26 cellular contexts compared by ENCODE assay signal in the genomic region with DNA sequence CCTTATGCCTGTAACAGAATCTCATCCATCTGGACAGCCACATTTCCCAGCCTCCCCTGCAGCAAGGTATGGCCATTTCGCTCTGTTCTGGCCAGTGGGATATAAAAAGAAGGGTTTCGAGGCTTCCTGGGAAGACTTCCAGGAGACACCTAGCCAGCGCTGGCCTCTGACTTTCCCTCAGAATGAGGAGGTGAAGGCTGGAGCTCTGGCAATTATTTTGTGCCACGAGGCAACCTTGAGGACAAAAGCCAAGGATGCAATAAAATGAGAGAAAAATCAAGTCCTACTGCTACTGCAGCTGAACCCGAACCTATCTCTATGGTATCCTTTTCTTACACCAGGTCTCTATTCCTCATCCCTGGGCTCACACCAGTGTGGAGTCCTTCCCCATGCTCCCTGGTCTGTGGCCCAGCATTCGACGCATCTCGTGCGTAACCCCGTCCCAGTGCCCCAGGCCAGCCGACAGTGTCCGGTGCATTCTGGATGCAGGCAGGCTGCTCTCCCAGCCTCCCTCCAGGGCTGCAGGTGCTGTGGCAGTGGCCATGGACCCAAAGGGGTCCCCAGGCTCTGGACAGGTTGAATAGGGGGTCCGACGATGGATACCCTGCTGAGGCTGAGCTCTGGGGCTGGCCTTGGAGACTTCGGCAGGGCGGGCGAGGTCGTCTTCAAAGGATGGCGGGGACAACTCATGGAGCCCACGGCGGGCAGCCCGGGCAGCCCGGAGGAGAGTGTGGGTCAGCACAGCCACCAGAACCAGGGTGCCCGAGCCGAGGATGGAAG. TPM values are rescaled to one million over a fixed set of nuclear protein-coding genes. Genes with fewer than 3 reads are reported as not detected.
DNase-seq lines count a peak whose midpoint lies in the region; ATAC-seq, FAIRE-seq and TF ChIP-seq lines count a peak whose summit lies in the region.
"Had no signal": no experiment of that assay in that cellular context is flagged by ENCODE, and none has a peak within 500 bp of the region (broad histone marks: within the 10 kb centered on the region; RNA-seq: fewer than 3 reads in every experiment).

No MANE protein-coding gene starts in this region.

- H3K27me3 Mint-ChIP-seq in WTC11 (ENCODE audit: low read depth) (peaks cover 4% of the 10 kb centered on the region), Calu3 (ENCODE audit: unreplicated experiment) (peaks cover 17% of the 10 kb centered on the region)
- H3K27me3 Mint-ChIP-seq in activated CD4-positive, alpha-beta memory T cell treated with anti-CD3 and anti-CD28 coated beads for 36 hours, result no peaks in the 10 kb centered on the region
- H3K27me3 Mint-ChIP-seq: CD4-positive, CD25-positive, alpha-beta regulatory T cell had no signal

- H3K4me3 ChIP-seq in HEK293 (ENCODE audit: low read depth, low read length) (no peak overlapping the region), H1 (ENCODE audit: extremely low read depth in 1 of 4, insufficient read depth in 2 of 4, low read depth in 3 of 4, low read length in 4 of 4) (no peak overlapping the region), osteoblast (ENCODE audit: insufficient read depth, low read length) (no peak overlapping the region)
- H3K4me3 ChIP-seq: BLaER1 had no signal

- peaks cover under 1% of the 10 kb centered on the region for H3K36me3 Mint-ChIP-seq in WTC11
- no peaks in the 10 kb centered on the region for H3K36me3 Mint-ChIP-seq in activated CD4-positive, alpha-beta memory T cell treated with anti-CD3 and anti-CD28 coated beads for 36 hours
- H3K36me3 Mint-ChIP-seq in Calu3 (ENCODE audit: insufficient read depth, unreplicated experiment), result no peaks in the 10 kb centered on the region
- H3K36me3 Mint-ChIP-seq: CD4-positive, alpha-beta memory T cell; CD4-positive, CD25-positive, alpha-beta regulatory T cell; CD8-positive, alpha-beta memory T cell had no signal

- no peaks in the 10 kb centered on the region for H3K4me1 ChIP-seq in HEK293 (ENCODE audit: control insufficient read depth, insufficient read depth, low read length)
- H3K4me1 ChIP-seq in H1 (replicated peaks in 1 of 4; ENCODE audit: control insufficient read depth in 3 of 4, insufficient read depth in 4 of 4, low read length in 3 of 4), result no peaks in the 10 kb centered on the region
- no peaks in the 10 kb centered on the region for H3K4me1 ChIP-seq in osteoblast (ENCODE audit: insufficient read depth, low read length)
- H3K4me1 ChIP-seq: BE2C, BLaER1 had no signal

- H3K9me3 ChIP-seq in HEK293 (ENCODE audit: control insufficient read depth, insufficient read depth, low read depth, low read length) (no peaks in the 10 kb centered on the region), H1 (ENCODE audit: insufficient read depth in 2 of 2, low read depth in 1 of 2, low read length in 1 of 2) (no peaks in the 10 kb centered on the region; a peak in 1 of 4 replicates), osteoblast (ENCODE audit: low read depth, low read length) (no peaks in the 10 kb centered on the region)
- H3K9me3 ChIP-seq: BE2C had no signal

- H3K56ac ChIP-seq in H1 (replicated peaks; ENCODE audit: insufficient read length, low read depth, low read length), result no peak overlapping the region

- H4K20me1 ChIP-seq in H1 (replicated peaks in 1 of 2; ENCODE audit: control insufficient read depth in 1 of 2, insufficient read depth in 2 of 2, low read length in 2 of 2), result no peaks in the 10 kb centered on the region
- no peaks in the 10 kb centered on the region for H4K20me1 ChIP-seq in osteoblast (ENCODE audit: insufficient read depth, low read length)
- H4K20me1 ChIP-seq: BLaER1 had no signal

- no peak for TF ChIP-seq EP300 in H1 (IDR thresholded peaks at IDR 0.05; ENCODE audit: borderline replicate concordance in 1 of 2, low read depth in 2 of 2, low read length in 2 of 2)

- no peak overlapping the region for H3K18ac ChIP-seq in H1 (ENCODE audit: extremely low read depth, low read length)

- H3K4me3 Mint-ChIP-seq in WTC11 (no peak overlapping the region), Calu3 (ENCODE audit: low read depth, unreplicated experiment) (no peak overlapping the region)
- no peak overlapping the region for H3K4me3 Mint-ChIP-seq in activated CD4-positive, alpha-beta memory T cell treated with anti-CD3 and anti-CD28 coated beads for 36 hours
- H3K4me3 Mint-ChIP-seq: CD14-positive monocyte; CD4-positive, alpha-beta memory T cell; CD4-positive, CD25-positive, alpha-beta regulatory T cell; CD8-positive, alpha-beta memory T cell had no signal

- H3K4me2 ChIP-seq in H1 (ENCODE audit: insufficient read depth in 1 of 2, low read depth in 2 of 2, low read length in 2 of 2), result no peak overlapping the region
- no peak overlapping the region for H3K4me2 ChIP-seq in osteoblast (ENCODE audit: insufficient read depth, low read length)
- H3K4me2 ChIP-seq: BLaER1 had no signal

- no peak overlapping the region for H3K4ac ChIP-seq in H1 (replicated peaks; ENCODE audit: insufficient read length, low read depth, low read length)

- DNase-seq in WTC11 (ENCODE audit: low spot score) (no peak), H1 (ENCODE audit: low read depth in 1 of 2, low spot score in 2 of 2) (no peak), osteoblast (ENCODE audit: insufficient read length, low spot score, missing footprints) (peak; percentile 52), NCI-H774 (lab: John Stamatoyannopoulos, UW) (no peak), Calu3 (no peak)
- DNase-seq in activated CD4-positive, alpha-beta memory T cell treated with anti-CD3 and anti-CD28 coated beads for 36 hours, result no peak
- DNase-seq: 8988T; ACHN; BE2C; C1 segment of cervical spinal cord; CD4-positive, alpha-beta memory T cell; CD4-positive, CD25-positive, alpha-beta regulatory T cell; CD8-positive, alpha-beta memory T cell; COR-L47; DMS79 treated with DMSO at 0.1 percent for 48 hours; GF-D8 had no signal

- H3K27ac Mint-ChIP-seq in WTC11 (no peak overlapping the region), Calu3 (ENCODE audit: unreplicated experiment) (no peak overlapping the region)
- H3K27ac Mint-ChIP-seq in activated CD4-positive, alpha-beta memory T cell treated with anti-CD3 and anti-CD28 coated beads for 36 hours, result no peak overlapping the region
- H3K27ac Mint-ChIP-seq: CD4-positive, CD25-positive, alpha-beta regulatory T cell; CD8-positive, alpha-beta memory T cell had no signal

- H3K23ac ChIP-seq in H1 (ENCODE audit: insufficient read length), result no peak overlapping the region

- no peak overlapping the region for H2BK120ac ChIP-seq in H1 (replicated peaks; ENCODE audit: low read depth, low read length)

- H3K27me3 ChIP-seq in H1 (replicated peaks in 1 of 4; ENCODE audit: control insufficient read depth in 3 of 4, extremely low read depth in 1 of 4, insufficient read depth in 3 of 4, low read length in 3 of 4) (no peaks in the 10 kb centered on the region; a peak in 1 of 7 replicates), osteoblast (ENCODE audit: insufficient read depth, low read length) (no peaks in the 10 kb centered on the region)
- H3K27me3 ChIP-seq: BLaER1 had no signal

- no peak for TF ChIP-seq CTCF in HEK293 (tag by site-specific recombination; IDR thresholded peaks at IDR 0.05)
- no peak for TF ChIP-seq CTCF in WTC11 (IDR thresholded peaks at IDR 0.05)
- no peak for TF ChIP-seq CTCF in H1 (IDR thresholded peaks at IDR 0.05; ENCODE audit: control extremely low read depth in 1 of 3, insufficient read depth in 1 of 3, low read depth in 1 of 3, low read length in 3 of 3)
- no peak for TF ChIP-seq CTCF in osteoblast (IDR thresholded peaks at IDR 0.05; ENCODE audit: extremely low read depth, low read depth, low read length)
- TF ChIP-seq CTCF in Calu3 (IDR thresholded peaks at IDR 0.05; ENCODE audit: unreplicated experiment), result no peak

- no peak overlapping the region for H2BK12ac ChIP-seq in H1 (ENCODE audit: low read depth, low read length)

- H2BK15ac ChIP-seq in H1 (ENCODE audit: low read length), result no peak overlapping the region

- H3K14ac ChIP-seq in H1 (ENCODE audit: insufficient read length), result no peak overlapping the region

- H2BK5ac ChIP-seq in H1 (ENCODE audit: low read depth, low read length), result no peak overlapping the region

- CTCF ChIA-PET in HEK293 (lab: Yijun Ruan, JAX) (no interaction called here), WTC11 (lab: Charles Lee) (interaction anchor here (1.2 to 2.5 kb wide), 2 partner anchors 11 to 17 kb away, joined by 5 to 11 read pairs; a partner anchor contains a TSS), H1 (lab: Charles Lee; ENCODE audit: partially characterized antibody) (interaction anchor here (1.0 to 2.0 kb wide), 7 partner anchors 9 to 42 kb away, joined by 3 to 7 read pairs (median 4); a partner anchor contains a TSS), Calu3 (lab: Charles Lee) (no interaction called here)
- CTCF ChIA-PET in activated CD4-positive, alpha-beta memory T cell treated with anti-CD3 and anti-CD28 coated beads for 36 hours (lab: Charles Lee), result no interaction called here

- 92% methylated on average over 25 of the region's 25 CpGs; no CpG with 5 or more reads in 1 of the 2 experiments for WGBS in H1 (ENCODE audit: extremely low coverage in 1 of 2, insufficient coverage in 1 of 2, insufficient read length in 1 of 2, insufficient replicate concordance in 2 of 2, low coverage in 1 of 2, low lambda C conversion rate in 2 of 2, missing lambda C conversion rate in 1 of 2), 2 experiments

- no peak overlapping the region for H2BK20ac ChIP-seq in H1 (ENCODE audit: low read length)

- ATAC-seq in WTC11, result no peak

- no peak for TF ChIP-seq POLR2A in H1 (IDR thresholded peaks at IDR 0.05; ENCODE audit: control extremely low read depth in 1 of 2, low read depth in 2 of 2, low read length in 2 of 2)

- H3K9me3 Mint-ChIP-seq in WTC11 (peaks cover 1% of the 10 kb centered on the region), Calu3 (ENCODE audit: low read depth, unreplicated experiment) (no peaks in the 10 kb centered on the region)
- no peaks in the 10 kb centered on the region for H3K9me3 Mint-ChIP-seq in activated CD4-positive, alpha-beta memory T cell treated with anti-CD3 and anti-CD28 coated beads for 36 hours
- H3K9me3 Mint-ChIP-seq: CD4-positive, alpha-beta memory T cell; CD4-positive, CD25-positive, alpha-beta regulatory T cell; CD8-positive, alpha-beta memory T cell had no signal

- H2AFZ ChIP-seq in H1 (ENCODE audit: low read length) (no peak overlapping the region), osteoblast (ENCODE audit: low read length) (no peak overlapping the region)

- H3K4me1 Mint-ChIP-seq in WTC11, result no peaks in the 10 kb centered on the region
- no peaks in the 10 kb centered on the region for H3K4me1 Mint-ChIP-seq in activated CD4-positive, alpha-beta memory T cell treated with anti-CD3 and anti-CD28 coated beads for 36 hours (ENCODE audit: low read depth)
- H3K4me1 Mint-ChIP-seq in Calu3 (ENCODE audit: low read depth, unreplicated experiment), result no peaks in the 10 kb centered on the region
- H3K4me1 Mint-ChIP-seq: CD4-positive, alpha-beta memory T cell; CD4-positive, CD25-positive, alpha-beta regulatory T cell; CD8-positive, alpha-beta memory T cell had no signal

- peaks cover 0 to 8% of the 10 kb centered on the region in 2 experiments; a peak in 2 of 3 replicates for H3K36me3 ChIP-seq in HEK293 (ENCODE audit: control insufficient read depth in 2 of 2, insufficient read depth in 1 of 2, low read length in 2 of 2)
- no peaks in the 10 kb centered on the region for H3K36me3 ChIP-seq in H1 (ENCODE audit: control insufficient read depth in 2 of 4, insufficient read depth in 4 of 4, low read length in 3 of 4)
- H3K36me3 ChIP-seq in osteoblast (ENCODE audit: insufficient read depth, low read length), result no peaks in the 10 kb centered on the region
- H3K36me3 ChIP-seq: BE2C had no signal

- no peak overlapping the region for H4K91ac ChIP-seq in H1 (replicated peaks; ENCODE audit: insufficient read length, low read length)

- no peak overlapping the region for H3K9ac ChIP-seq in H1 (replicated peaks in 1 of 4; ENCODE audit: extremely low read depth in 1 of 4, low read depth in 3 of 4, low read length in 3 of 4)
- H3K9ac ChIP-seq: BLaER1 had no signal

- H2AK5ac ChIP-seq in H1 (ENCODE audit: low read depth, low read length), result no peak overlapping the region

- no peak for TF ChIP-seq RAD21 in H1 (IDR thresholded peaks at IDR 0.05 in 1 of 2, conservative IDR thresholded peaks at IDR 0.05 in 1 of 2; ENCODE audit: low read depth in 2 of 2, low read length in 2 of 2)

- no TSS peak for BruUV-seq in Calu3 (replicated peaks; lab: Mats Ljungman, UMichigan)

- no peaks in the 10 kb centered on the region for H3K79me2 ChIP-seq in H1 (ENCODE audit: control insufficient read depth in 1 of 2, insufficient read depth in 2 of 2, low read length in 2 of 2)
- H3K79me2 ChIP-seq in osteoblast (ENCODE audit: insufficient read depth, low read length), result no peaks in the 10 kb centered on the region

- POLR2A ChIA-PET in HEK293 (lab: Yijun Ruan, JAX), result no interaction called here
- POLR2A ChIA-PET in WTC11 (lab: Charles Lee), result interaction anchor here (0.8 kb wide), 1 partner anchor 33 kb away, joined by 3 read pairs; no protein-coding TSS in a partner anchor
- POLR2A ChIA-PET in H1 (lab: Charles Lee; ENCODE audit: partially characterized antibody), result interaction anchor here (0.7 to 1.6 kb wide), 3 partner anchors 8 to 91 kb away, joined by 3 to 4 read pairs (median 3); a partner anchor contains a TSS
- POLR2A ChIA-PET in activated CD4-positive, alpha-beta memory T cell treated with anti-CD3 and anti-CD28 coated beads for 36 hours (lab: Charles Lee), result no interaction called here

- H3K27ac ChIP-seq in HEK293 (ENCODE audit: extremely low read depth, low read depth, low read length) (no peak overlapping the region), H1 (ENCODE audit: low read depth, low read length) (no peak overlapping the region), osteoblast (ENCODE audit: low read depth, low read length) (no peak overlapping the region)
- H3K27ac ChIP-seq: BLaER1 had no signal

- FAIRE-seq in H1 (lab: Jason Lieb, UNC), result no peak
- FAIRE-seq: A204.1, D721Med, G401.6, GM12891, GM19239 had no signal

- no peak overlapping the region for H4K8ac ChIP-seq in H1 (ENCODE audit: extremely low read depth, insufficient read depth, low read length)

- H3K23me2 ChIP-seq in H1 (ENCODE audit: low read depth, low read length), result no peaks in the 10 kb centered on the region

- H4K5ac ChIP-seq in H1 (ENCODE audit: insufficient read length, low read depth, low read length), result no peak overlapping the region

- no peaks in the 10 kb centered on the region for H3K79me1 ChIP-seq in H1 (ENCODE audit: low read depth, low read length)

- intact Hi-C loops in activated CD4-positive, alpha-beta memory T cell treated with anti-CD3 and anti-CD28 coated beads for 36 hours (cut with micrococcal nuclease), result no loop called here
- intact Hi-C loops in Calu3 (cut with micrococcal nuclease; ENCODE audit: unreplicated experiment), result no loop called here

RNA-seq across cellular contexts. Expression of a gene that starts 12.2 kb away (rescaled TPM):
- total RNA-seq in WTC11 (2021), result 1.2 to 2.9 TPM (median 2.3 TPM) in 3 replicates
- 1.4 and 1.6 TPM in 2 replicates for total RNA-seq in H1 (2021; fragmentation: NEBNext Ultra II Directional; extraction: Animal tissue kit (Norgen Biotek cat#: 25700))
- polyA plus RNA-seq in H1 (2011; rRNA removed), result 2.0 and 2.9 TPM in 2 replicates
- 1.7 TPM for polyA plus RNA-seq in H1 (2011; cell fraction: cytosol; rRNA removed)
- 1.9 TPM for polyA plus RNA-seq in H1 (2011; cell fraction: nucleus; rRNA removed)
- polyA plus RNA-seq in H1 (2012, experiment 1 of 2), result 2.0 to 3.1 TPM (median 2.4 TPM) in 4 replicates
- polyA plus RNA-seq in H1 (2012, experiment 2 of 2), result 3.4 TPM
- polyA plus RNA-seq in H1 (2013, experiment 1 of 2), result 2.8 TPM
- polyA plus RNA-seq in H1 (2013, experiment 2 of 2), result 2.6 TPM
- polyA minus RNA-seq in H1 (2011; rRNA and poly(A)+ RNA removed), result 0.50 and 0.63 TPM in 2 replicates
- 0.88 TPM for polyA minus RNA-seq in H1 (2011; cell fraction: cytosol; rRNA and poly(A)+ RNA removed)
- not detected for polyA minus RNA-seq in H1 (2011; cell fraction: nucleus; rRNA and poly(A)+ RNA removed)
- total RNA-seq in osteoblast, result not detected in 2 replicates
- not detected for total RNA-seq in activated CD4-positive, alpha-beta memory T cell treated with anti-CD3 and anti-CD28 coated beads for 36 hours
- total RNA-seq in Calu3 (2022), result 0.32 and 0.59 TPM in 2 replicates
- total RNA-seq: A673; CD4-positive, alpha-beta memory T cell; CD4-positive, CD25-positive, alpha-beta regulatory T cell; CD8-positive, alpha-beta memory T cell had no signal
- polyA plus RNA-seq: CD14-positive monocyte; CD8-positive, alpha-beta memory T cell had no signal

RNA-seq across cellular contexts. Expression of a gene that starts 16.4 kb away (rescaled TPM):
- total RNA-seq in WTC11 (2021), result 58.7 to 78.6 TPM (median 70.8 TPM) in 3 replicates
- total RNA-seq in H1 (2021; fragmentation: NEBNext Ultra II Directional; extraction: Animal tissue kit (Norgen Biotek cat#: 25700)), result 36.8 and 37.9 TPM in 2 replicates
- 76.6 and 97.7 TPM in 2 replicates for polyA plus RNA-seq in H1 (2011; rRNA removed)
- 57.3 TPM for polyA plus RNA-seq in H1 (2011; cell fraction: cytosol; rRNA removed)
- 68.4 TPM for polyA plus RNA-seq in H1 (2011; cell fraction: nucleus; rRNA removed)
- 22.6 to 49.8 TPM (median 44.7 TPM) in 4 replicates for polyA plus RNA-seq in H1 (2012, experiment 1 of 2)
- polyA plus RNA-seq in H1 (2012, experiment 2 of 2), result 58.2 TPM
- polyA plus RNA-seq in H1 (2013, experiment 1 of 2), result 32.8 TPM
- 35.2 TPM for polyA plus RNA-seq in H1 (2013, experiment 2 of 2)
- 13.8 and 15.3 TPM in 2 replicates for polyA minus RNA-seq in H1 (2011; rRNA and poly(A)+ RNA removed)
- polyA minus RNA-seq in H1 (2011; cell fraction: cytosol; rRNA and poly(A)+ RNA removed), result 16.6 TPM
- 21.0 TPM for polyA minus RNA-seq in H1 (2011; cell fraction: nucleus; rRNA and poly(A)+ RNA removed)
- 41.3 and 50.7 TPM in 2 replicates for total RNA-seq in osteoblast
- total RNA-seq in activated CD4-positive, alpha-beta memory T cell treated with anti-CD3 and anti-CD28 coated beads for 36 hours, result 10 to 100 TPM; 36.5 to 42.4 TPM
- total RNA-seq in Calu3 (2022), result 35.6 and 41.1 TPM in 2 replicates

RNA-seq across cellular contexts. Expression of a gene that starts 24.4 kb away (rescaled TPM):
- total RNA-seq in WTC11 (2021) (not detected in 3 replicates), osteoblast (not detected in 2 replicates), Calu3 (2022) (not detected in 2 replicates)
- not detected in 2 replicates for total RNA-seq in H1 (2021; fragmentation: NEBNext Ultra II Directional; extraction: Animal tissue kit (Norgen Biotek cat#: 25700))
- not detected in 2 replicates for polyA plus RNA-seq in H1 (2011; rRNA removed)
- polyA plus RNA-seq in H1 (2011; cell fraction: cytosol; rRNA removed), result not detected
- polyA plus RNA-seq in H1 (2011; cell fraction: nucleus; rRNA removed), result not detected
- not detected in 4 replicates for polyA plus RNA-seq in H1 (2012, experiment 1 of 2)
- polyA plus RNA-seq in H1 (2012, experiment 2 of 2), result not detected
- polyA plus RNA-seq in H1 (2013, experiment 1 of 2), result not detected
- polyA plus RNA-seq in H1 (2013, experiment 2 of 2), result not detected
- not detected in 2 replicates for polyA minus RNA-seq in H1 (2011; rRNA and poly(A)+ RNA removed)
- polyA minus RNA-seq in H1 (2011; cell fraction: cytosol; rRNA and poly(A)+ RNA removed), result not detected
- polyA minus RNA-seq in H1 (2011; cell fraction: nucleus; rRNA and poly(A)+ RNA removed), result not detected
- total RNA-seq in activated CD4-positive, alpha-beta memory T cell treated with anti-CD3 and anti-CD28 coated beads for 36 hours, result not detected
- total RNA-seq: A673; CD4-positive, alpha-beta memory T cell; CD4-positive, CD25-positive, alpha-beta regulatory T cell; CD8-positive, alpha-beta memory T cell had no signal
- polyA plus RNA-seq: AG04450; CD14-positive monocyte; CD4-positive, alpha-beta memory T cell; CD4-positive, CD25-positive, alpha-beta regulatory T cell; CD8-positive, alpha-beta memory T cell had no signal

RNA-seq across cellular contexts. Expression of a gene that starts 30.9 kb away (rescaled TPM):
- total RNA-seq in WTC11 (2021) (22.8 to 67.7 TPM (median 61.1 TPM) in 3 replicates), osteoblast (10.1 and 13.8 TPM in 2 replicates), Calu3 (2022) (0.94 and 10.4 TPM in 2 replicates)
- total RNA-seq in H1 (2021; fragmentation: NEBNext Ultra II Directional; extraction: Animal tissue kit (Norgen Biotek cat#: 25700)), result 16.8 and 18.1 TPM in 2 replicates
- 72.8 and 117 TPM in 2 replicates for polyA plus RNA-seq in H1 (2011; rRNA removed)
- polyA plus RNA-seq in H1 (2011; cell fraction: cytosol; rRNA removed), result 114 TPM
- polyA plus RNA-seq in H1 (2011; cell fraction: nucleus; rRNA removed), result 72.3 TPM
- polyA plus RNA-seq in H1 (2012, experiment 1 of 2), result 50.2 to 77.7 TPM (median 65.9 TPM) in 4 replicates
- polyA plus RNA-seq in H1 (2012, experiment 2 of 2), result 123 TPM
- 23.1 TPM for polyA plus RNA-seq in H1 (2013, experiment 1 of 2)
- 28.3 TPM for polyA plus RNA-seq in H1 (2013, experiment 2 of 2)
- 29.3 and 39.6 TPM in 2 replicates for polyA minus RNA-seq in H1 (2011; rRNA and poly(A)+ RNA removed)
- polyA minus RNA-seq in H1 (2011; cell fraction: cytosol; rRNA and poly(A)+ RNA removed), result 22.9 TPM
- polyA minus RNA-seq in H1 (2011; cell fraction: nucleus; rRNA and poly(A)+ RNA removed), result 25.5 TPM
- 100 to 1,000 TPM; 156 to 164 TPM for total RNA-seq in activated CD4-positive, alpha-beta memory T cell treated with anti-CD3 and anti-CD28 coated beads for 36 hours

RNA-seq across cellular contexts. Expression of a gene that starts 34.0 kb away (rescaled TPM):
- 8.6 to 12.1 TPM (median 10.1 TPM) in 3 replicates for total RNA-seq in WTC11 (2021)
- total RNA-seq in H1 (2021; fragmentation: NEBNext Ultra II Directional; extraction: Animal tissue kit (Norgen Biotek cat#: 25700)), result 7.3 and 7.5 TPM in 2 replicates
- 9.1 and 12.2 TPM in 2 replicates for polyA plus RNA-seq in H1 (2011; rRNA removed)
- 8.1 TPM for polyA plus RNA-seq in H1 (2011; cell fraction: cytosol; rRNA removed)
- 15.3 TPM for polyA plus RNA-seq in H1 (2011; cell fraction: nucleus; rRNA removed)
- polyA plus RNA-seq in H1 (2012, experiment 1 of 2), result 4.2 to 9.8 TPM (median 8.2 TPM) in 4 replicates
- 5.6 TPM for polyA plus RNA-seq in H1 (2012, experiment 2 of 2)
- 6.3 TPM for polyA plus RNA-seq in H1 (2013, experiment 1 of 2)
- polyA plus RNA-seq in H1 (2013, experiment 2 of 2), result 6.9 TPM
- polyA minus RNA-seq in H1 (2011; rRNA and poly(A)+ RNA removed), result 4.7 and 5.0 TPM in 2 replicates
- polyA minus RNA-seq in H1 (2011; cell fraction: cytosol; rRNA and poly(A)+ RNA removed), result 11.1 TPM
- polyA minus RNA-seq in H1 (2011; cell fraction: nucleus; rRNA and poly(A)+ RNA removed), result 9.1 TPM
- 47.4 and 64.4 TPM in 2 replicates for total RNA-seq in osteoblast
- 1 to 10 TPM; 4.5 to 4.8 TPM for total RNA-seq in activated CD4-positive, alpha-beta memory T cell treated with anti-CD3 and anti-CD28 coated beads for 36 hours
- total RNA-seq in Calu3 (2022), result 42.5 and 47.3 TPM in 2 replicates

Comparison
In these comparisons a context has a peak if more than half of its experiments do, and no peak if none do; other contexts are left out.
1. CTCF ChIA-PET loops: an anchor here in WTC11 (1.2 to 2.5 kb wide) and H1 (1.0 to 2.0 kb wide); none called in HEK293, activated CD4-positive, alpha-beta memory T cell treated with anti-CD3 and anti-CD28 coated beads for 36 hours and Calu3.
2. POLR2A ChIA-PET loops: an anchor here in WTC11 (0.8 kb wide) and H1 (0.7 to 1.6 kb wide); none called in HEK293 and activated CD4-positive, alpha-beta memory T cell treated with anti-CD3 and anti-CD28 coated beads for 36 hours.